In the genomic region with DNA sequence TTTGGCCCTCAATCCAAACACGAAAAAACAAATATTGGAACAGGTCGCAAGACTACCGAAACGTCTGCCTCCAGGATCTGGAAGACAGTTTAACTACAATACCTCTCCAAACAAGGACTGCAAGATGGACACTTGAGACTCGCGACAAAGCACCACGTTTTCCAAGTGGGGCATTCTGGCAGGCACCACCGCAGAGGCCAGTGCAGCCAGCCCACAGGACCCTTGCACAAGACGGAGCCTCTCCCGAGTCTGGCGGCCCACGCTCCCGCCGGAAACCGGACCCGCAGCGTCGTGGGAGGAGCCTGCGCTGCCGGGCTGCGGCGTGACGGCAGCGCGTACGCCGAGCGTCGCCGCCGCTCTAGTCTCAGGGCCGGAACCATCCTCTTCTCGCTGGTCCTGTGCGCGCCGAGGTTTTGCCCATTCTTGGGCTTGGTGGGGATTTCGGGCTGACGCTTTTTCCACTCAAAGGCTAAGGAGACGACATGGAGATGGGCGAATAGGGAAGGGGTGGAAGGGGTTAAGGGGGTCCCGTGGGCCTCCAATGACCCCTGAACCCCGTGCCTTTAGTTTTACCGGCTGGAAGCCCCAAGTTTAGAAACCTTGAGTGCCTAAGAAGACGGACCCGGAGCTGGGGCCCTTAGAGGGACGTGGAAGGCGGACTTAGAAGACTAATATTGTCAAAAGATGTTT, we compare ENCODE assay signal across 8 cellular contexts. TPM values are rescaled to one million over a fixed set of nuclear protein-coding genes. Genes with fewer than 3 reads are reported as not detected.
DNase-seq lines count a peak whose midpoint lies in the region; ATAC-seq, FAIRE-seq and TF ChIP-seq lines count a peak whose summit lies in the region.

A gene (minus strand): TSS at position 283 of the 690 bp plus-strand sequence. CDS start 109 bp downstream, at position 174.

- H3K4me3 ChIP-seq in right cardiac atrium (ENCODE audit: low read length) (peak within 1 kb of the TSS; percentile 99), rectal smooth muscle tissue (ENCODE audit: low read length) (peak within 1 kb of the TSS; percentile 92), vagina (peak within 1 kb of the TSS; percentile 82 to 84)

- H3K4me1 ChIP-seq in right cardiac atrium (ENCODE audit: control insufficient read depth, insufficient read depth, low read length) (peaks cover 2% of the 10 kb centered on the region), rectal smooth muscle tissue (ENCODE audit: control insufficient read depth, insufficient read depth, low read length) (peaks cover 5% of the 10 kb centered on the region), vagina (peaks cover 25% of the 10 kb centered on the region)

- peak within 1 kb of the TSS; percentile 92 for H3K27ac Mint-ChIP-seq in T-helper 1 cell treated with Interleukin-12 subunit alpha and Interleukin-12 subunit beta and Interleukin-4 antibody, amounts not matched to agents 30 μg/mL and 1 μg/mL, for 36 hours

- peaks cover 28% of the 10 kb centered on the region for H3K4me1 Mint-ChIP-seq in T-helper 1 cell treated with Interleukin-12 subunit alpha and Interleukin-12 subunit beta and Interleukin-4 antibody, amounts not matched to agents 30 μg/mL and 1 μg/mL, for 36 hours (ENCODE audit: low read depth)

- WGBS in right cardiac atrium: under 1% methylated on average over 47 of the region's 47 CpGs

- peaks cover 4% of the 10 kb centered on the region for H3K36me3 ChIP-seq in rectal smooth muscle tissue (ENCODE audit: control insufficient read depth, insufficient read depth, low read length)
- peaks cover 0 to 10% of the 10 kb centered on the region in 2 donors for H3K36me3 ChIP-seq in vagina

- peak within 1 kb of the TSS; percentile 71 for H3K9ac ChIP-seq in rectal smooth muscle tissue (ENCODE audit: low read length)

- H3K27ac ChIP-seq in right cardiac atrium (ENCODE audit: low read length) (peak within 1 kb of the TSS; percentile 85), rectal smooth muscle tissue (ENCODE audit: low read depth, low read length) (peak within 1 kb of the TSS; percentile 87), vagina (peak within 1 kb of the TSS; percentile 67)

- peak; percentile 98 for FAIRE-seq in GM12892 (lab: Jason Lieb, UNC)

- DNase-seq in GM12892 (ENCODE audit: insufficient read length): peak; percentile 77
- DNase-seq in NCI-H1417 (lab: John Stamatoyannopoulos, UW): peak; percentile 88 to 91 (median 91)
- DNase-seq in amygdala (lab: John Stamatoyannopoulos, UW): peak in 54 of 56 donors; percentile 4 to 82 (median 54)
- DNase-seq in right cardiac atrium: peak; percentile 83 to 92 (median 91)
- no peak for DNase-seq in vagina (ENCODE audit: extremely low spot score in 2 of 2)

- H3K9me3 Mint-ChIP-seq in T-helper 1 cell treated with Interleukin-12 subunit alpha and Interleukin-12 subunit beta and Interleukin-4 antibody, amounts not matched to agents 30 μg/mL and 1 μg/mL, for 36 hours: no peaks in the 10 kb centered on the region

- peak; percentile 98 for TF ChIP-seq POLR2A in GM12892 (IDR thresholded peaks at IDR 0.05; ENCODE audit: low read depth, low read length)
- no peak for TF ChIP-seq POLR2A in vagina (IDR thresholded peaks at IDR 0.05)

- H3K27me3 Mint-ChIP-seq in T-helper 1 cell treated with Interleukin-12 subunit alpha and Interleukin-12 subunit beta and Interleukin-4 antibody, amounts not matched to agents 30 μg/mL and 1 μg/mL, for 36 hours (ENCODE audit: low read depth): peaks cover 12% of the 10 kb centered on the region

- H3K4me3 Mint-ChIP-seq in T-helper 1 cell treated with Interleukin-12 subunit alpha and Interleukin-12 subunit beta and Interleukin-4 antibody, amounts not matched to agents 30 μg/mL and 1 μg/mL, for 36 hours: peak within 1 kb of the TSS; percentile 92

- no peak for TF ChIP-seq CTCF in vagina (IDR thresholded peaks at IDR 0.05)

- ATAC-seq in HG02759 (IDR thresholded peaks at IDR 0.05; ENCODE audit: unreplicated experiment) (peak; percentile 100), right cardiac atrium (peak; percentile 100)

- intact Hi-C loops in right cardiac atrium (cut with DNase I) (no loop called here), vagina (cut with DNase I) (no loop called here)

- peaks cover 5% of the 10 kb centered on the region for H3K36me3 Mint-ChIP-seq in T-helper 1 cell treated with Interleukin-12 subunit alpha and Interleukin-12 subunit beta and Interleukin-4 antibody, amounts not matched to agents 30 μg/mL and 1 μg/mL, for 36 hours (ENCODE audit: low read depth)

- no peaks in the 10 kb centered on the region for H3K27me3 ChIP-seq in right cardiac atrium (ENCODE audit: control insufficient read depth, insufficient read depth)
- no peaks in the 10 kb centered on the region for H3K27me3 ChIP-seq in rectal smooth muscle tissue (ENCODE audit: control insufficient read depth, insufficient read depth, low read length)
- H3K27me3 ChIP-seq in vagina: no peaks in the 10 kb centered on the region

- no peaks in the 10 kb centered on the region for H3K9me3 ChIP-seq in right cardiac atrium (ENCODE audit: control insufficient read depth, low read length)
- H3K9me3 ChIP-seq in vagina: no peaks in the 10 kb centered on the region

RNA-seq across cellular contexts. Expression of the gene that starts here (rescaled TPM):
- 15.9 TPM for polyA plus RNA-seq in GM12892 (2012; ENCODE audit: missing spikeins)
- total RNA-seq in right cardiac atrium: 1 to 10 TPM; 8.0 to 9.7 (median 9.5) TPM
- polyA plus RNA-seq in right cardiac atrium: 4.9 TPM
- total RNA-seq in vagina: 19.9 TPM

Comparison
In these comparisons a context has a peak if more than half of its experiments do, and no peak if none do; other contexts are left out.
1. DNase-seq: peak in GM12892 (single experiment), NCI-H1417 (3 of 3), amygdala (54 of 56) and right cardiac atrium (3 of 3); none in vagina (0 of 2).
2. Peak in every context shown above with its lines, with median percentiles within 50 percentile points of each other: H3K27ac ChIP-seq and H3K4me3 ChIP-seq.